1 cellular context compared by ENCODE assay signal in the genomic region with DNA sequence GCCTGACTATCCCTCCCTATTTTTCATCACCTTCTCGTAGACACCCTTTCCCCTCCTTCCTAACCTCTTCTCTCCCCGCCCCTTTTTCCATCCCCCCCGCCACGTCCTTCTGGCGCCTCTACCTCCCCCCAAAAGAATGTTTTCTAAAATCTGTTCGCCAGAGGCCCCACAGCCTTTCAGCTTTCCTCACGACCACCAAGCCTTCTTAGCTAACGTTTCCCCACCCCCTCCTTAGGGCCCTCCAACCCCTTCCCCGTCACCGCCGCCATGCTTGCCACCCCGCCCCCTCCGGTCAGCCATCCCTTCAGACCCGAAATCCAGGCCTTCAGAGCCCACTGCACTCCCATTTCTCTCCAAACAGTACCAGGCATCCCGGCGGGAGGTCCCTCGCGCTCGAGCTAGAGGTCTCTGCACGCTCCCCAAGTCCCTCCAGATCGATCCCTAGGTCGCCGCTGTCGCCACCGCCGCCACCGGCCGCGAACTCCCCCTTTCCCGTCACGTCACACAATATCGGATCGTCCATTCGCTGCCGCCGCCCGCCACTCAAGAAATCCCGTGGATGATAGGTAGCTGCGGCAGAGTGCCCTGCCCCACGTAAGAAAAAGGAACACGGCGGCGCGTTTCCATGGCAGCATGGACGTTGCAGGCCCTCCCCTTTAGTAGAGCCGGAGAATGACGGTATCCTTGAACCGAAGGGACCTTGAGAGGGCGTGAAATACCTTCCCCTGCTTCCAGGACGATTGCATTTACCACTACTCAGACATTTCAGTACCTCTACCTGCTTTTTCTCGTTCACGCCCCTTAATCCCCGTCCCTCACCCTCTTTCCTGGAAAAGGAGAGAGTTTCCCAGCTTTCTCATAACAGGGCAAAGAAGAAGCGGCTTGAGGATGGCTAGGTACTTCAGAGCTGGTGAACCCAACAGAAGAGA.
TF ChIP-seq lines count a peak whose summit lies in the region.

A gene with protein sequence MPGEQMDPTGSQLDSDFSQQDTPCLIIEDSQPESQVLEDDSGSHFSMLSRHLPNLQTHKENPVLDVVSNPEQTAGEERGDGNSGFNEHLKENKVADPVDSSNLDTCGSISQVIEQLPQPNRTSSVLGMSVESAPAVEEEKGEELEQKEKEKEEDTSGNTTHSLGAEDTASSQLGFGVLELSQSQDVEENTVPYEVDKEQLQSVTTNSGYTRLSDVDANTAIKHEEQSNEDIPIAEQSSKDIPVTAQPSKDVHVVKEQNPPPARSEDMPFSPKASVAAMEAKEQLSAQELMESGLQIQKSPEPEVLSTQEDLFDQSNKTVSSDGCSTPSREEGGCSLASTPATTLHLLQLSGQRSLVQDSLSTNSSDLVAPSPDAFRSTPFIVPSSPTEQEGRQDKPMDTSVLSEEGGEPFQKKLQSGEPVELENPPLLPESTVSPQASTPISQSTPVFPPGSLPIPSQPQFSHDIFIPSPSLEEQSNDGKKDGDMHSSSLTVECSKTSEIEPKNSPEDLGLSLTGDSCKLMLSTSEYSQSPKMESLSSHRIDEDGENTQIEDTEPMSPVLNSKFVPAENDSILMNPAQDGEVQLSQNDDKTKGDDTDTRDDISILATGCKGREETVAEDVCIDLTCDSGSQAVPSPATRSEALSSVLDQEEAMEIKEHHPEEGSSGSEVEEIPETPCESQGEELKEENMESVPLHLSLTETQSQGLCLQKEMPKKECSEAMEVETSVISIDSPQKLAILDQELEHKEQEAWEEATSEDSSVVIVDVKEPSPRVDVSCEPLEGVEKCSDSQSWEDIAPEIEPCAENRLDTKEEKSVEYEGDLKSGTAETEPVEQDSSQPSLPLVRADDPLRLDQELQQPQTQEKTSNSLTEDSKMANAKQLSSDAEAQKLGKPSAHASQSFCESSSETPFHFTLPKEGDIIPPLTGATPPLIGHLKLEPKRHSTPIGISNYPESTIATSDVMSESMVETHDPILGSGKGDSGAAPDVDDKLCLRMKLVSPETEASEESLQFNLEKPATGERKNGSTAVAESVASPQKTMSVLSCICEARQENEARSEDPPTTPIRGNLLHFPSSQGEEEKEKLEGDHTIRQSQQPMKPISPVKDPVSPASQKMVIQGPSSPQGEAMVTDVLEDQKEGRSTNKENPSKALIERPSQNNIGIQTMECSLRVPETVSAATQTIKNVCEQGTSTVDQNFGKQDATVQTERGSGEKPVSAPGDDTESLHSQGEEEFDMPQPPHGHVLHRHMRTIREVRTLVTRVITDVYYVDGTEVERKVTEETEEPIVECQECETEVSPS (N-terminal part only) (minus strand): TSS at position 484 of the 929 bp plus-strand sequence. CDS start 113 bp downstream, at position 371.

TF ChIP-seq in K562, 482 proteins besides CTCF, POLR2A, EP300 and RAD21 (continued from another document and continues in another):
- TF ChIP-seq, protein P1, sequence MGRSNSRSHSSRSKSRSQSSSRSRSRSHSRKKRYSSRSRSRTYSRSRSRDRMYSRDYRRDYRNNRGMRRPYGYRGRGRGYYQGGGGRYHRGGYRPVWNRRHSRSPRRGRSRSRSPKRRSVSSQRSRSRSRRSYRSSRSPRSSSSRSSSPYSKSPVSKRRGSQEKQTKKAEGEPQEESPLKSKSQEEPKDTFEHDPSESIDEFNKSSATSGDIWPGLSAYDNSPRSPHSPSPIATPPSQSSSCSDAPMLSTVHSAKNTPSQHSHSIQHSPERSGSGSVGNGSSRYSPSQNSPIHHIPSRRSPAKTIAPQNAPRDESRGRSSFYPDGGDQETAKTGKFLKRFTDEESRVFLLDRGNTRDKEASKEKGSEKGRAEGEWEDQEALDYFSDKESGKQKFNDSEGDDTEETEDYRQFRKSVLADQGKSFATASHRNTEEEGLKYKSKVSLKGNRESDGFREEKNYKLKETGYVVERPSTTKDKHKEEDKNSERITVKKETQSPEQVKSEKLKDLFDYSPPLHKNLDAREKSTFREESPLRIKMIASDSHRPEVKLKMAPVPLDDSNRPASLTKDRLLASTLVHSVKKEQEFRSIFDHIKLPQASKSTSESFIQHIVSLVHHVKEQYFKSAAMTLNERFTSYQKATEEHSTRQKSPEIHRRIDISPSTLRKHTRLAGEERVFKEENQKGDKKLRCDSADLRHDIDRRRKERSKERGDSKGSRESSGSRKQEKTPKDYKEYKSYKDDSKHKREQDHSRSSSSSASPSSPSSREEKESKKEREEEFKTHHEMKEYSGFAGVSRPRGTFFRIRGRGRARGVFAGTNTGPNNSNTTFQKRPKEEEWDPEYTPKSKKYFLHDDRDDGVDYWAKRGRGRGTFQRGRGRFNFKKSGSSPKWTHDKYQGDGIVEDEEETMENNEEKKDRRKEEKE (IDR thresholded peaks at IDR 0.05; ENCODE audit: borderline replicate concordance in 1 of 2, control insufficient read depth in 1 of 2, low read depth in 2 of 2, low read length in 1 of 2) = no peak
- peak; percentile 98 for TF ChIP-seq RFX1 (IDR thresholded peaks at IDR 0.05)
- TF ChIP-seq BRCA1 (IDR thresholded peaks at IDR 0.05) = no peak
- TF ChIP-seq BRCA1 (CRISPR knock-in tag; IDR thresholded peaks at IDR 0.05) = no peak
- no peak for TF ChIP-seq TAF1 (IDR thresholded peaks at IDR 0.05; ENCODE audit: control insufficient read depth, extremely low read depth, insufficient read depth, low read length, severe bottlenecking)
- no peak for TF ChIP-seq NFXL1 (CRISPR knock-in tag; IDR thresholded peaks at IDR 0.05)
- TF ChIP-seq DNMT1 (IDR thresholded peaks at IDR 0.05) = 0 out of 2 replicates have a peak, but pooled peaks have one; percentile 46
- TF ChIP-seq, protein P2, sequence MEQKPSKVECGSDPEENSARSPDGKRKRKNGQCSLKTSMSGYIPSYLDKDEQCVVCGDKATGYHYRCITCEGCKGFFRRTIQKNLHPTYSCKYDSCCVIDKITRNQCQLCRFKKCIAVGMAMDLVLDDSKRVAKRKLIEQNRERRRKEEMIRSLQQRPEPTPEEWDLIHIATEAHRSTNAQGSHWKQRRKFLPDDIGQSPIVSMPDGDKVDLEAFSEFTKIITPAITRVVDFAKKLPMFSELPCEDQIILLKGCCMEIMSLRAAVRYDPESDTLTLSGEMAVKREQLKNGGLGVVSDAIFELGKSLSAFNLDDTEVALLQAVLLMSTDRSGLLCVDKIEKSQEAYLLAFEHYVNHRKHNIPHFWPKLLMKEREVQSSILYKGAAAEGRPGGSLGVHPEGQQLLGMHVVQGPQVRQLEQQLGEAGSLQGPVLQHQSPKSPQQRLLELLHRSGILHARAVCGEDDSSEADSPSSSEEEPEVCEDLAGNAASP (IDR thresholded peaks at IDR 0.05) = no peak; the same call in 1 of the 2 replicates
- TF ChIP-seq RBM34 (IDR thresholded peaks at IDR 0.05; ENCODE audit: borderline replicate concordance, insufficient read depth, low read length) = no peak
- no peak for TF ChIP-seq XRCC5 (IDR thresholded peaks at IDR 0.05; ENCODE audit: low read depth, low read length)
- TF ChIP-seq HLTF (IDR thresholded peaks at IDR 0.05) = no peak
- TF ChIP-seq, protein P3, sequence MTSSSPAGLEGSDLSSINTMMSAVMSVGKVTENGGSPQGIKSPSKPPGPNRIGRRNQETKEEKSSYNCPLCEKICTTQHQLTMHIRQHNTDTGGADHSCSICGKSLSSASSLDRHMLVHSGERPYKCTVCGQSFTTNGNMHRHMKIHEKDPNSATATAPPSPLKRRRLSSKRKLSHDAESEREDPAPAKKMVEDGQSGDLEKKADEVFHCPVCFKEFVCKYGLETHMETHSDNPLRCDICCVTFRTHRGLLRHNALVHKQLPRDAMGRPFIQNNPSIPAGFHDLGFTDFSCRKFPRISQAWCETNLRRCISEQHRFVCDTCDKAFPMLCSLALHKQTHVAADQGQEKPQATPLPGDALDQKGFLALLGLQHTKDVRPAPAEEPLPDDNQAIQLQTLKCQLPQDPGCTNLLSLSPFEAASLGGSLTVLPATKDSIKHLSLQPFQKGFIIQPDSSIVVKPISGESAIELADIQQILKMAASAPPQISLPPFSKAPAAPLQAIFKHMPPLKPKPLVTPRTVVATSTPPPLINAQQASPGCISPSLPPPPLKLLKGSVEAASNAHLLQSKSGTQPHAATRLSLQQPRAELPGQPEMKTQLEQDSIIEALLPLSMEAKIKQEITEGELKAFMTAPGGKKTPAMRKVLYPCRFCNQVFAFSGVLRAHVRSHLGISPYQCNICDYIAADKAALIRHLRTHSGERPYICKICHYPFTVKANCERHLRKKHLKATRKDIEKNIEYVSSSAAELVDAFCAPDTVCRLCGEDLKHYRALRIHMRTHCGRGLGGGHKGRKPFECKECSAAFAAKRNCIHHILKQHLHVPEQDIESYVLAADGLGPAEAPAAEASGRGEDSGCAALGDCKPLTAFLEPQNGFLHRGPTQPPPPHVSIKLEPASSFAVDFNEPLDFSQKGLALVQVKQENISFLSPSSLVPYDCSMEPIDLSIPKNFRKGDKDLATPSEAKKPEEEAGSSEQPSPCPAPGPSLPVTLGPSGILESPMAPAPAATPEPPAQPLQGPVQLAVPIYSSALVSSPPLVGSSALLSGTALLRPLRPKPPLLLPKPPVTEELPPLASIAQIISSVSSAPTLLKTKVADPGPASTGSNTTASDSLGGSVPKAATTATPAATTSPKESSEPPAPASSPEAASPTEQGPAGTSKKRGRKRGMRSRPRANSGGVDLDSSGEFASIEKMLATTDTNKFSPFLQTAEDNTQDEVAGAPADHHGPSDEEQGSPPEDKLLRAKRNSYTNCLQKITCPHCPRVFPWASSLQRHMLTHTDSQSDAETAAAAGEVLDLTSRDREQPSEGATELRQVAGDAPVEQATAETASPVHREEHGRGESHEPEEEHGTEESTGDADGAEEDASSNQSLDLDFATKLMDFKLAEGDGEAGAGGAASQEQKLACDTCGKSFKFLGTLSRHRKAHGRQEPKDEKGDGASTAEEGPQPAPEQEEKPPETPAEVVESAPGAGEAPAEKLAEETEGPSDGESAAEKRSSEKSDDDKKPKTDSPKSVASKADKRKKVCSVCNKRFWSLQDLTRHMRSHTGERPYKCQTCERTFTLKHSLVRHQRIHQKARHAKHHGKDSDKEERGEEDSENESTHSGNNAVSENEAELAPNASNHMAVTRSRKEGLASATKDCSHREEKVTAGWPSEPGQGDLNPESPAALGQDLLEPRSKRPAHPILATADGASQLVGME (CRISPR knock-in tag; IDR thresholded peaks at IDR 0.05) = 0 out of 2 replicates have a peak, but pooled peaks have one; percentile 37
- peak; percentile 90 for TF ChIP-seq CREB1 (IDR thresholded peaks at IDR 0.05)
- peak; percentile 95 for TF ChIP-seq CREB1 (CRISPR knock-in tag; IDR thresholded peaks at IDR 0.05)
- TF ChIP-seq, protein P4, sequence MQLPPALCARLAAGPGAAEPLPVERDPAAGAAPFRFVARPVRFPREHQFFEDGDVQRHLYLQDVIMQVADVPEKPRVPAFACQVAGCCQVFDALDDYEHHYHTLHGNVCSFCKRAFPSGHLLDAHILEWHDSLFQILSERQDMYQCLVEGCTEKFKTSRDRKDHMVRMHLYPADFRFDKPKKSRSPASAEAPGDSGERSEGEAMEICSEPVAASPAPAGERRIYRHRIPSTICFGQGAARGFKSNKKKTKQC (CRISPR knock-in tag; IDR thresholded peaks at IDR 0.05) = no peak
- TF ChIP-seq ETV6 (IDR thresholded peaks at IDR 0.05; ENCODE audit: borderline replicate concordance in 1 of 2, low read depth in 2 of 2, low read length in 1 of 2) = no peak
- TF ChIP-seq ETV6 (CRISPR knock-in tag; IDR thresholded peaks at IDR 0.05; ENCODE audit: borderline replicate concordance) = no peak
- TF ChIP-seq ZFP36 (IDR thresholded peaks at IDR 0.05; ENCODE audit: low read depth, low read length, partially characterized antibody) = no peak
- no peak for TF ChIP-seq FOXA1 (IDR thresholded peaks at IDR 0.05; ENCODE audit: borderline replicate concordance)
- no peak for TF ChIP-seq BDP1 (IDR thresholded peaks at IDR 0.05; ENCODE audit: insufficient read depth, insufficient read length)
- TF ChIP-seq, protein P5, sequence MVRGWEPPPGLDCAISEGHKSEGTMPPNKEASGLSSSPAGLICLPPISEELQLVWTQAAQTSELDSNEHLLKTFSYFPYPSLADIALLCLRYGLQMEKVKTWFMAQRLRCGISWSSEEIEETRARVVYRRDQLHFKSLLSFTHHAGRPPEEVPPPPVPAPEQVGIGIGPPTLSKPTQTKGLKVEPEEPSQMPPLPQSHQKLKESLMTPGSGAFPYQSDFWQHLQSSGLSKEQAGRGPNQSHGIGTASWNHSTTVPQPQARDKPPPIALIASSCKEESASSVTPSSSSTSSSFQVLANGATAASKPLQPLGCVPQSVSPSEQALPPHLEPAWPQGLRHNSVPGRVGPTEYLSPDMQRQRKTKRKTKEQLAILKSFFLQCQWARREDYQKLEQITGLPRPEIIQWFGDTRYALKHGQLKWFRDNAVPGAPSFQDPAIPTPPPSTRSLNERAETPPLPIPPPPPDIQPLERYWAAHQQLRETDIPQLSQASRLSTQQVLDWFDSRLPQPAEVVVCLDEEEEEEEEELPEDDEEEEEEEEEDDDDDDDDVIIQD (CRISPR knock-in tag; IDR thresholded peaks at IDR 0.05) = no peak
- TF ChIP-seq ARID1B (IDR thresholded peaks at IDR 0.05) = no peak
- no peak for TF ChIP-seq CBX3 (IDR thresholded peaks at IDR 0.05; ENCODE audit: borderline replicate concordance in 1 of 2, low read length in 2 of 2)
- TF ChIP-seq, protein P6, sequence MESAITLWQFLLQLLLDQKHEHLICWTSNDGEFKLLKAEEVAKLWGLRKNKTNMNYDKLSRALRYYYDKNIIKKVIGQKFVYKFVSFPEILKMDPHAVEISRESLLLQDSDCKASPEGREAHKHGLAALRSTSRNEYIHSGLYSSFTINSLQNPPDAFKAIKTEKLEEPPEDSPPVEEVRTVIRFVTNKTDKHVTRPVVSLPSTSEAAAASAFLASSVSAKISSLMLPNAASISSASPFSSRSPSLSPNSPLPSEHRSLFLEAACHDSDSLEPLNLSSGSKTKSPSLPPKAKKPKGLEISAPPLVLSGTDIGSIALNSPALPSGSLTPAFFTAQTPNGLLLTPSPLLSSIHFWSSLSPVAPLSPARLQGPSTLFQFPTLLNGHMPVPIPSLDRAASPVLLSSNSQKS (CRISPR knock-in tag; IDR thresholded peaks at IDR 0.05) = no peak
- TF ChIP-seq, protein P7, sequence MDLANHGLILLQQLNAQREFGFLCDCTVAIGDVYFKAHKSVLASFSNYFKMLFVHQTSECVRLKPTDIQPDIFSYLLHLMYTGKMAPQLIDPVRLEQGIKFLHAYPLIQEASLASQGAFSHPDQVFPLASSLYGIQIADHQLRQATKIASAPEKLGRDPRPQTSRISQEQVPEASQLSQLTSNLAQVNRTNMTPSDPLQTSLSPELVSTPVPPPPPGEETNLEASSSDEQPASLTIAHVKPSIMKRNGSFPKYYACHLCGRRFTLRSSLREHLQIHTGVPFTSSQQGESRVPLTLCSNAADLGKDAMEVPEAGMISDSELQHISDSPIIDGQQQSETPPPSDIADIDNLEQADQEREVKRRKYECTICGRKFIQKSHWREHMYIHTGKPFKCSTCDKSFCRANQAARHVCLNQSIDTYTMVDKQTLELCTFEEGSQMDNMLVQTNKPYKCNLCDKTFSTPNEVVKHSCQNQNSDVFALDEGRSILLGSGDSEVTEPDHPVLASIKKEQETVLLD (IDR thresholded peaks at IDR 0.05) = 0 out of 2 replicates have a peak, but pooled peaks have one; percentile 66
- no peak for TF ChIP-seq RBM17 (IDR thresholded peaks at IDR 0.05; ENCODE audit: borderline replicate concordance, low read depth, low read length)
- peak; percentile 96 for TF ChIP-seq CXXC5 (CRISPR knock-in tag; IDR thresholded peaks at IDR 0.05)
- no peak for TF ChIP-seq PTBP1 (IDR thresholded peaks at IDR 0.05; ENCODE audit: low read depth, low read length)
- TF ChIP-seq NFYB (IDR thresholded peaks at IDR 0.05; ENCODE audit: extremely low read depth, insufficient read length) = peak; percentile 78
- TF ChIP-seq, protein P8, sequence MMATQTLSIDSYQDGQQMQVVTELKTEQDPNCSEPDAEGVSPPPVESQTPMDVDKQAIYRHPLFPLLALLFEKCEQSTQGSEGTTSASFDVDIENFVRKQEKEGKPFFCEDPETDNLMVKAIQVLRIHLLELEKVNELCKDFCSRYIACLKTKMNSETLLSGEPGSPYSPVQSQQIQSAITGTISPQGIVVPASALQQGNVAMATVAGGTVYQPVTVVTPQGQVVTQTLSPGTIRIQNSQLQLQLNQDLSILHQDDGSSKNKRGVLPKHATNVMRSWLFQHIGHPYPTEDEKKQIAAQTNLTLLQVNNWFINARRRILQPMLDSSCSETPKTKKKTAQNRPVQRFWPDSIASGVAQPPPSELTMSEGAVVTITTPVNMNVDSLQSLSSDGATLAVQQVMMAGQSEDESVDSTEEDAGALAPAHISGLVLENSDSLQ (IDR thresholded peaks at IDR 0.05) = peak; percentile 100
- TF ChIP-seq EGR1 (conservative IDR thresholded peaks at IDR 0.05) = peak; percentile 62
- TF ChIP-seq CSDE1 (IDR thresholded peaks at IDR 0.05) = peak in 1 of 2 experiments; percentile 88; a peak in 2 of 4 replicates
